In genomic region chr7:157279973-157280841, GRCh38 we compare ENCODE assay signal across 13 cellular contexts. TPM values are rescaled to one million over a fixed set of nuclear protein-coding genes. Genes with fewer than 3 reads are reported as not detected.
DNase-seq lines count a peak whose midpoint lies in the region; FAIRE-seq and TF ChIP-seq lines count a peak whose summit lies in the region.
"Had no signal": no experiment of that assay in that cellular context is flagged by ENCODE, and none has a peak within 500 bp of the region (broad histone marks: within the 10 kb centered on the region; RNA-seq: fewer than 3 reads in every experiment).

No MANE protein-coding gene starts in this region.

- peaks cover 8% of the 10 kb centered on the region for H3K36me3 Mint-ChIP-seq in astrocyte (ENCODE audit: low read depth, unreplicated experiment)

- H3K27me3 ChIP-seq in astrocyte (ENCODE audit: insufficient read depth, low read length) (no peaks in the 10 kb centered on the region), kidney epithelial cell (ENCODE audit: control insufficient read depth, insufficient read depth, low read length) (no peaks in the 10 kb centered on the region), stomach (peaks cover 0 to 48% (median 10%) of the 10 kb centered on the region in 3 donors)

- H4K20me1 ChIP-seq in astrocyte (ENCODE audit: insufficient read depth, low read length): no peaks in the 10 kb centered on the region

- H3K4me1 Mint-ChIP-seq in astrocyte (ENCODE audit: low read depth, unreplicated experiment): peaks cover 6% of the 10 kb centered on the region

- no peak for TF ChIP-seq CTCF in GM13976 (IDR thresholded peaks at IDR 0.05; ENCODE audit: borderline replicate concordance, control extremely low read depth, extremely low read depth, insufficient read depth, missing control alignments)
- TF ChIP-seq CTCF in astrocyte (IDR thresholded peaks at IDR 0.05; ENCODE audit: insufficient read depth, low read depth, low read length): no peak
- TF ChIP-seq CTCF in kidney epithelial cell (IDR thresholded peaks at IDR 0.05; ENCODE audit: insufficient read depth, low read length, poor library complexity, severe bottlenecking): no peak
- TF ChIP-seq CTCF in stomach (IDR thresholded peaks at IDR 0.05): no peak

- H3K4me2 ChIP-seq in astrocyte (ENCODE audit: low read length): peak overlapping the region; percentile 77
- H3K4me2 ChIP-seq: smooth muscle cell had no signal

- H3K4me3 ChIP-seq in astrocyte (ENCODE audit: insufficient read depth, low read depth, low read length): no peak overlapping the region
- peak overlapping the region; percentile 43 for H3K4me3 ChIP-seq in kidney epithelial cell (ENCODE audit: low read depth, low read length)
- peak overlapping the region; percentile 55 to 66 (median 58) for H3K4me3 ChIP-seq in stomach
- H3K4me3 ChIP-seq: smooth muscle cell had no signal

- DNase-seq in GM13976 (ENCODE audit: low spot score) (peak; percentile 50), astrocyte (ENCODE audit: low read depth) (no peak), kidney epithelial cell (ENCODE audit: low read depth) (no peak), stomach (no peak), NCI-H1105 (lab: John Stamatoyannopoulos, UW) (no peak), mucosa of gallbladder (ENCODE audit: low spot score) (no peak), foreskin melanocyte (no peak)
- DNase-seq in activated CD4-positive, alpha-beta T cell treated with anti-CD3 and anti-CD28 coated beads, Interleukin-2, amount 50 U/mL, for 48 hours: no peak
- DNase-seq: activated CD4-positive, alpha-beta T cell treated with anti-CD3 and anti-CD28 coated beads for 36 hours; activated gamma-delta T cell; cortex of kidney; NCI-H524 had no signal

- TF ChIP-seq EP300 in stomach (IDR thresholded peaks at IDR 0.05): no peak

- H3K27ac ChIP-seq in astrocyte (ENCODE audit: low read depth, low read length) (no peak overlapping the region), stomach (no peak overlapping the region)

- H2AFZ ChIP-seq in astrocyte (ENCODE audit: low read depth, low read length): peak overlapping the region; percentile 52

- H3K27me3 Mint-ChIP-seq in astrocyte (ENCODE audit: low read depth, unreplicated experiment): no peaks in the 10 kb centered on the region

- peaks cover 5% of the 10 kb centered on the region for H3K9me3 Mint-ChIP-seq in astrocyte (ENCODE audit: unreplicated experiment)

- in situ Hi-C loops in GM13976 (cut with MboI; ENCODE audit: low sequenced_read_pairs, unreplicated experiment): no loop called here

- peaks cover 21% of the 10 kb centered on the region for H3K4me1 ChIP-seq in astrocyte (ENCODE audit: insufficient read depth, low read length)
- H3K4me1 ChIP-seq in stomach: peaks cover 13 to 23% (median 21%) of the 10 kb centered on the region in 4 donors

- WGBS in stomach, 5 donors: 83 to 89% (median 86%) methylated on average over 17 to 36 of the region's 36 CpGs

- FAIRE-seq in astrocyte (lab: Jason Lieb, UNC): no peak

- H3K27ac Mint-ChIP-seq in astrocyte (ENCODE audit: unreplicated experiment): no peak overlapping the region
- H3K27ac Mint-ChIP-seq: activated CD4-positive, alpha-beta T cell treated with anti-CD3 and anti-CD28 coated beads for 36 hours had no signal

- no peaks in the 10 kb centered on the region for H3K36me3 ChIP-seq in astrocyte (ENCODE audit: insufficient read depth, low read length)
- H3K36me3 ChIP-seq in kidney epithelial cell (ENCODE audit: control insufficient read depth, insufficient read depth, low read length): no peaks in the 10 kb centered on the region
- H3K36me3 ChIP-seq in stomach: no peaks in the 10 kb centered on the region

- no peak for TF ChIP-seq POLR2A in stomach (IDR thresholded peaks at IDR 0.05)

- H3K4me3 Mint-ChIP-seq in astrocyte (ENCODE audit: unreplicated experiment): no peak overlapping the region
- H3K4me3 Mint-ChIP-seq: activated CD4-positive, alpha-beta T cell treated with anti-CD3 and anti-CD28 coated beads for 36 hours had no signal

- H3K9me3 ChIP-seq in astrocyte (ENCODE audit: insufficient read depth, low read depth, low read length): peaks cover 8% of the 10 kb centered on the region
- H3K9me3 ChIP-seq in stomach: peaks cover 0 to 15% (median 11%) of the 10 kb centered on the region in 4 donors

- H3K9ac ChIP-seq in astrocyte (ENCODE audit: low read length): peak overlapping the region; percentile 60

- no peaks in the 10 kb centered on the region for H3K79me2 ChIP-seq in astrocyte (ENCODE audit: insufficient read depth, low read length)

- intact Hi-C loops in stomach (cut with DNase I; ENCODE audit: low total_unique reads): no loop called here

RNA-seq across cellular contexts. Expression of gene DNAJB6, which starts 56.6 kb away (rescaled TPM):
- total RNA-seq in astrocyte (158 and 179 TPM in 2 replicates), kidney epithelial cell (104 and 126 TPM in 2 replicates), stomach (100 to 1,000 TPM in 2 of 5 donors, 10 to 100 TPM in 3; 48.7 to 233 (median 99.1) TPM), mucosa of gallbladder (95.8 TPM)
- 10 to 100 TPM; 58.3 to 67.7 (median 63.1) TPM for polyA plus RNA-seq in stomach
